Comparison of ENCODE assay signal across 12 cellular contexts in genomic region chr11:112785717-112786116, GRCh38.
DNase-seq lines count a peak whose midpoint lies in the region; TF ChIP-seq lines count a peak whose summit lies in the region.
"Had no signal": no experiment of that assay in that cellular context is flagged by ENCODE, and none has a peak within 500 bp of the region (broad histone marks: within the 10 kb centered on the region; RNA-seq: fewer than 3 reads in every experiment).

No MANE protein-coding gene starts in this region.

- H3K4ac ChIP-seq in mesenchymal stem cell (ENCODE audit: low read depth in 1 of 2, low read length in 2 of 2): no peak overlapping the region

- H3K27ac ChIP-seq in SJCRH30 (peak overlapping the region; percentile 83), endodermal cell (ENCODE audit: low read depth, low read length) (no peak overlapping the region), mesenchymal stem cell (ENCODE audit: low read length, poor library complexity, severe bottlenecking) (no peak overlapping the region)
- H3K27ac ChIP-seq: prostate gland had no signal

- H3K36me3 ChIP-seq in SJCRH30 (no peaks in the 10 kb centered on the region), endodermal cell (ENCODE audit: control insufficient read depth, insufficient read depth, low read length) (no peaks in the 10 kb centered on the region), mesenchymal stem cell (ENCODE audit: control insufficient read depth in 1 of 2, insufficient read depth in 2 of 2, low read depth in 1 of 2, low read length in 2 of 2) (no peaks in the 10 kb centered on the region)
- H3K36me3 ChIP-seq: prostate gland had no signal

- no peak overlapping the region for H2AK5ac ChIP-seq in mesenchymal stem cell (ENCODE audit: low read length, severe bottlenecking)

- no peak for DNase-seq in SJCRH30
- DNase-seq in endodermal cell: peak; percentile 49
- DNase-seq in mesenchymal stem cell: no peak
- no peak for DNase-seq in NCI-H2227 (lab: John Stamatoyannopoulos, UW; ENCODE audit: unreplicated experiment)
- DNase-seq in middle frontal gyrus (ENCODE audit: extremely low spot score, low spot score): no peak
- DNase-seq in chondrocyte (ENCODE audit: low spot score): no peak
- DNase-seq in T-helper 9 cell: no peak
- DNase-seq: activated naive CD4-positive, alpha-beta T cell treated with anti-CD3 and anti-CD28 coated beads for 36 hours; cortex of kidney; NCI-H510A had no signal

- TF ChIP-seq CTCF in endodermal cell (conservative IDR thresholded peaks at IDR 0.05) (no peak), chondrocyte (IDR thresholded peaks at IDR 0.05) (no peak)

- H2AFZ ChIP-seq in mesenchymal stem cell (ENCODE audit: low read depth, low read length): no peak overlapping the region

- H3K4me3 Mint-ChIP-seq in endodermal cell: no peak overlapping the region
- no peak overlapping the region for H3K4me3 Mint-ChIP-seq in chondrocyte (ENCODE audit: unreplicated experiment)
- H3K4me3 Mint-ChIP-seq: activated naive CD4-positive, alpha-beta T cell treated with anti-CD3 and anti-CD28 coated beads for 36 hours; stimulated activated naive CD8-positive, alpha-beta T cell treated with anti-CD3 and anti-CD28 coated beads, Interleukin-15, Interleukin-2, amounts not matched to agents 100 ng/mL and 50 ng/mL, for 24 hours had no signal

- H3K4me1 ChIP-seq in SJCRH30: peaks cover 17% of the 10 kb centered on the region
- peaks cover 5% of the 10 kb centered on the region for H3K4me1 ChIP-seq in endodermal cell (ENCODE audit: control insufficient read depth, insufficient read depth, low read length)
- no peaks in the 10 kb centered on the region for H3K4me1 ChIP-seq in mesenchymal stem cell (ENCODE audit: control insufficient read depth, insufficient read depth, low read depth, low read length)
- H3K4me1 ChIP-seq: prostate gland had no signal

- no peak overlapping the region for H2BK5ac ChIP-seq in mesenchymal stem cell (ENCODE audit: low read depth, low read length, poor library complexity, severe bottlenecking)

- H3K27ac Mint-ChIP-seq in endodermal cell (no peak overlapping the region), chondrocyte (ENCODE audit: unreplicated experiment) (no peak overlapping the region)
- H3K27ac Mint-ChIP-seq: activated naive CD4-positive, alpha-beta T cell treated with anti-CD3 and anti-CD28 coated beads for 36 hours; stimulated activated naive CD8-positive, alpha-beta T cell treated with anti-CD3 and anti-CD28 coated beads, Interleukin-15, Interleukin-2, amounts not matched to agents 100 ng/mL and 50 ng/mL, for 24 hours had no signal

- no peak overlapping the region for H2BK12ac ChIP-seq in mesenchymal stem cell (ENCODE audit: low read length in 2 of 2)

- H3K9me3 Mint-ChIP-seq in endodermal cell (no peaks in the 10 kb centered on the region), chondrocyte (ENCODE audit: low read depth) (no peaks in the 10 kb centered on the region)
- H3K9me3 Mint-ChIP-seq: activated naive CD4-positive, alpha-beta T cell treated with anti-CD3 and anti-CD28 coated beads for 36 hours; stimulated activated naive CD8-positive, alpha-beta T cell treated with anti-CD3 and anti-CD28 coated beads, Interleukin-15, Interleukin-2, amounts not matched to agents 100 ng/mL and 50 ng/mL, for 24 hours had no signal

- no peaks in the 10 kb centered on the region for H3K27me3 ChIP-seq in SJCRH30
- no peaks in the 10 kb centered on the region for H3K27me3 ChIP-seq in endodermal cell (ENCODE audit: control insufficient read depth, insufficient read depth, low read length, poor library complexity, severe bottlenecking)
- H3K27me3 ChIP-seq in mesenchymal stem cell (ENCODE audit: control insufficient read depth in 1 of 2, insufficient read depth in 1 of 2, low read length in 2 of 2): peaks cover 0 to 5% of the 10 kb centered on the region in 2 experiments

- no peaks in the 10 kb centered on the region for H3K79me1 ChIP-seq in mesenchymal stem cell (replicated peaks; ENCODE audit: low read length, poor library complexity, severe bottlenecking)

- H4K91ac ChIP-seq in mesenchymal stem cell (ENCODE audit: low read length): no peak overlapping the region

- no peak overlapping the region for H2BK15ac ChIP-seq in mesenchymal stem cell (ENCODE audit: low read depth, poor library complexity, severe bottlenecking)

- H3K9ac ChIP-seq in endodermal cell (ENCODE audit: extremely low read depth, low read length, poor library complexity, severe bottlenecking) (no peak overlapping the region), mesenchymal stem cell (ENCODE audit: low read length) (peak overlapping the region; percentile 44)

- no peak overlapping the region for H3K4me2 ChIP-seq in mesenchymal stem cell (ENCODE audit: low read length, poor library complexity, severe bottlenecking)

- H2BK120ac ChIP-seq in mesenchymal stem cell (ENCODE audit: low read depth, low read length): no peak overlapping the region

- H3K4me1 Mint-ChIP-seq in endodermal cell (peaks cover 20% of the 10 kb centered on the region), chondrocyte (ENCODE audit: low read depth) (no peaks in the 10 kb centered on the region)

- no peaks in the 10 kb centered on the region for H3K36me3 Mint-ChIP-seq in endodermal cell (ENCODE audit: low read depth)
- no peaks in the 10 kb centered on the region for H3K36me3 Mint-ChIP-seq in chondrocyte (ENCODE audit: low read depth)

- H3K23ac ChIP-seq in mesenchymal stem cell (ENCODE audit: low read length in 2 of 2): no peak overlapping the region

- no peaks in the 10 kb centered on the region for H3K9me3 ChIP-seq in SJCRH30 (replicated peaks)
- H3K9me3 ChIP-seq in endodermal cell (ENCODE audit: control insufficient read depth, low read length): no peaks in the 10 kb centered on the region
- no peaks in the 10 kb centered on the region for H3K9me3 ChIP-seq in mesenchymal stem cell (ENCODE audit: control insufficient read depth, low read length)
- H3K9me3 ChIP-seq: prostate gland had no signal

- WGBS in endodermal cell (ENCODE audit: insufficient coverage in 1 of 2, insufficient read length in 1 of 2), 2 experiments: 90 to 91% methylated on average over 3 to 4 of the region's 4 CpGs
- 65% methylated on average over 4 of the region's 4 CpGs for WGBS in mesenchymal stem cell

- no peak overlapping the region for H3K14ac ChIP-seq in mesenchymal stem cell (ENCODE audit: low read length in 2 of 2)

- no peak overlapping the region for H4K8ac ChIP-seq in mesenchymal stem cell (ENCODE audit: low read length)

- H3K27me3 Mint-ChIP-seq in endodermal cell (ENCODE audit: insufficient read depth) (no peaks in the 10 kb centered on the region), chondrocyte (ENCODE audit: low read depth) (peaks cover 4% of the 10 kb centered on the region)

- no peak overlapping the region for H3K18ac ChIP-seq in mesenchymal stem cell (ENCODE audit: low read depth in 1 of 2, low read length in 2 of 2)

- H3K4me3 ChIP-seq in SJCRH30: peak overlapping the region; percentile 49; the same call in 1 of the 2 replicates
- H3K4me3 ChIP-seq in endodermal cell (ENCODE audit: low read length): no peak overlapping the region
- H3K4me3 ChIP-seq in mesenchymal stem cell (ENCODE audit: insufficient read depth in 1 of 2, low read depth in 1 of 2, low read length in 2 of 2): peak overlapping the region in 1 of 2 experiments; percentile 64
- H3K4me3 ChIP-seq: prostate gland had no signal
